ENCODE assay signal across 27 cellular contexts in the genomic region with DNA sequence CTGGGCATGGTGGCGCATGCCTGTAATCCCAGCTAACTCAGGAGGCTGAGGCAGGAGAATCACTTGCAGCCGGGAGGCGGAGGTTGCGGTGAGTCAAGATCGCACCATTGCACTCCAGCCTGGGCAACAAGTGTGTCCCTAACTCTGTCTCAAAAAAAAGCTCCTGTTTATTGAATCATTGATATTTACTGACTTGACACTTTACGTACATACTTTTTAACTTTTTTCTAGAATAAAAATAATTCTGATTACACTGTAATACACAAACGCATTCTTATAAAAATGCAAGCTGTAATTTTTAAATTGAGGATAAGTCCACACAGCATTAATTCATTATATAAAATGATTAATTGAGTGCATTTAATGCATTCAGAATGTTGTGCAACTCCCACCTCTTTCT.
"Had no signal": no experiment of that assay in that cellular context is flagged by ENCODE, and none has a peak within 500 bp of the region (broad histone marks: within the 10 kb centered on the region; RNA-seq: fewer than 3 reads in every experiment).

No MANE protein-coding gene starts in this region.

- H3K27ac ChIP-seq: colonic mucosa, esophagus muscularis mucosa, foreskin keratinocyte, gastroesophageal sphincter, heart left ventricle, hepatocyte, prostate gland, right atrium auricular region, sigmoid colon, testis, tibial artery had no signal

- H3K4me3 Mint-ChIP-seq: dendritic cell treated with granulocyte-macrophage colony-stimulating factor and Interleukin-4, amounts not matched to agents 40 ng/mL and 50 ng/mL, for 4 days; memory B cell; mesothelial cell of epicardium; nephron progenitor cell; stimulated activated memory B cell treated with anti-CD40 and anti-IgM and Interleukin-4, amounts not matched to agents 10 μg/mL and 1 μg/mL and 100 μg/mL, for 72 hours; type B pancreatic cell had no signal

- DNase-seq: colonic mucosa; effector CD8-positive, alpha-beta T cell; foreskin keratinocyte; heart left ventricle; kidney; mucosa of descending colon; naive B cell; nephron progenitor cell; nucleus accumbens; sigmoid colon; spleen; stimulated activated CD4-positive, alpha-beta T cell treated with anti-CD3 and anti-CD28 coated beads, Interleukin-4, amount 100 ng/mL, for 4 hours; stimulated activated naive CD8-positive, alpha-beta T cell treated with anti-CD3 and anti-CD28 coated beads, Interleukin-15, Interleukin-2, amounts not matched to agents 100 U/mL and 50 U/mL, for 24 hours; substantia nigra; testis; tibial artery had no signal

- H3K27me3 Mint-ChIP-seq: dendritic cell treated with granulocyte-macrophage colony-stimulating factor and Interleukin-4, amounts not matched to agents 40 ng/mL and 50 ng/mL, for 4 days; memory B cell; naive B cell; stimulated activated memory B cell treated with anti-CD40 and anti-IgM and Interleukin-4, amounts not matched to agents 10 μg/mL and 1 μg/mL and 100 μg/mL, for 72 hours; type B pancreatic cell had no signal

- ATAC-seq: foreskin keratinocyte; gastroesophageal sphincter; heart left ventricle; left lobe of liver; mucosa of descending colon; stimulated activated memory B cell treated with anti-CD40 and anti-IgM and Interleukin-4, amounts not matched to agents 10 μg/mL and 1 μg/mL and 100 μg/mL, for 72 hours; stimulated activated naive CD8-positive, alpha-beta T cell treated with anti-CD3 and anti-CD28 coated beads, Interleukin-15, Interleukin-2, amounts not matched to agents 100 U/mL and 50 U/mL, for 24 hours had no signal

- H3K9me3 ChIP-seq: colonic mucosa, mucosa of descending colon, prostate gland, sigmoid colon, testis, tibial artery had no signal

- H3K27me3 ChIP-seq: colonic mucosa, esophagus muscularis mucosa, foreskin keratinocyte, gastroesophageal sphincter, heart left ventricle, hepatocyte, right atrium auricular region, sigmoid colon, spleen, testis, tibial artery had no signal

- H3K9me3 Mint-ChIP-seq: dendritic cell treated with granulocyte-macrophage colony-stimulating factor and Interleukin-4, amounts not matched to agents 40 ng/mL and 50 ng/mL, for 4 days; memory B cell; stimulated activated memory B cell treated with anti-CD40 and anti-IgM and Interleukin-4, amounts not matched to agents 10 μg/mL and 1 μg/mL and 100 μg/mL, for 72 hours; type B pancreatic cell had no signal

- H3K4me1 Mint-ChIP-seq: mesothelial cell of epicardium, nephron progenitor cell had no signal

- H3K27ac Mint-ChIP-seq: dendritic cell treated with granulocyte-macrophage colony-stimulating factor and Interleukin-4, amounts not matched to agents 40 ng/mL and 50 ng/mL, for 4 days; memory B cell; mesothelial cell of epicardium; naive B cell; nephron progenitor cell; stimulated activated memory B cell treated with anti-CD40 and anti-IgM and Interleukin-4, amounts not matched to agents 10 μg/mL and 1 μg/mL and 100 μg/mL, for 72 hours; type B pancreatic cell had no signal
